In genomic region chr1:212158912-212159796, GRCh38 we compare ENCODE assay signal across 9 cellular contexts.
A peak's percentile ranks its signal among the peaks of the same experiment; 100 is the strongest.
DNase-seq lines count a peak whose midpoint lies in the region; ATAC-seq and TF ChIP-seq lines count a peak whose summit lies in the region.
"Had no signal": no experiment of that assay in that cellular context is flagged by ENCODE, and none has a peak within 500 bp of the region (broad histone marks: within the 10 kb centered on the region; RNA-seq: fewer than 3 reads in every experiment).

No MANE protein-coding gene starts in this region.

- H3K79me2 ChIP-seq in neural progenitor cell (ENCODE audit: low read depth) (no peaks in the 10 kb centered on the region), osteoblast (ENCODE audit: insufficient read depth, low read length) (no peaks in the 10 kb centered on the region)

- H3K4me1 Mint-ChIP-seq in activated T-cell treated with anti-CD3 and anti-CD28 coated beads, Interleukin-2, amount 50 U/mL, for 24 hours (ENCODE audit: low read depth) = peaks cover 36% of the 10 kb centered on the region
- H3K4me1 Mint-ChIP-seq in neural progenitor cell = no peaks in the 10 kb centered on the region
- H3K4me1 Mint-ChIP-seq in chondrocyte (ENCODE audit: low read depth) = peaks cover 16% of the 10 kb centered on the region

- H4K20me1 ChIP-seq in neural progenitor cell (ENCODE audit: low read depth) = no peaks in the 10 kb centered on the region
- no peaks in the 10 kb centered on the region for H4K20me1 ChIP-seq in osteoblast (ENCODE audit: insufficient read depth, low read length)

- in situ Hi-C loops in ACHN (cut with HindIII; ENCODE audit: low pct_ligation_motif_present, low pct_unique_long_range_greater_than_20kb, low sequenced_read_pairs) = no loop called here

- peak; percentile 61 for ATAC-seq in GM21786 (IDR thresholded peaks at IDR 0.05; ENCODE audit: unreplicated experiment)

- H3K4me3 Mint-ChIP-seq in activated T-cell treated with anti-CD3 and anti-CD28 coated beads, Interleukin-2, amount 50 U/mL, for 24 hours = no peak overlapping the region
- H3K4me3 Mint-ChIP-seq in neural progenitor cell = no peak overlapping the region
- no peak overlapping the region for H3K4me3 Mint-ChIP-seq in chondrocyte (ENCODE audit: unreplicated experiment)

- TF ChIP-seq POLR2A in Peyer's patch (IDR thresholded peaks at IDR 0.05) = no peak

- no peaks in the 10 kb centered on the region for H3K9me3 ChIP-seq in Peyer's patch
- H3K9me3 ChIP-seq in neural progenitor cell (ENCODE audit: low read depth) = no peaks in the 10 kb centered on the region
- H3K9me3 ChIP-seq in osteoblast (ENCODE audit: low read depth, low read length) = no peaks in the 10 kb centered on the region

- H3K27me3 ChIP-seq in Peyer's patch = no peaks in the 10 kb centered on the region
- H3K27me3 ChIP-seq in neural progenitor cell = no peaks in the 10 kb centered on the region
- no peaks in the 10 kb centered on the region for H3K27me3 ChIP-seq in osteoblast (ENCODE audit: insufficient read depth, low read length)

- H3K27me3 Mint-ChIP-seq in activated T-cell treated with anti-CD3 and anti-CD28 coated beads, Interleukin-2, amount 50 U/mL, for 24 hours = no peaks in the 10 kb centered on the region
- H3K27me3 Mint-ChIP-seq in neural progenitor cell (ENCODE audit: insufficient read depth, low read depth) (peaks cover 2% of the 10 kb centered on the region), chondrocyte (ENCODE audit: low read depth) (no peaks in the 10 kb centered on the region)

- H3K36me3 Mint-ChIP-seq in activated T-cell treated with anti-CD3 and anti-CD28 coated beads, Interleukin-2, amount 50 U/mL, for 24 hours (ENCODE audit: low read depth) = no peaks in the 10 kb centered on the region
- H3K36me3 Mint-ChIP-seq in neural progenitor cell = peaks cover 5% of the 10 kb centered on the region
- no peaks in the 10 kb centered on the region for H3K36me3 Mint-ChIP-seq in chondrocyte (ENCODE audit: low read depth)

- no peak overlapping the region for H3K4me2 ChIP-seq in neural progenitor cell
- no peak overlapping the region for H3K4me2 ChIP-seq in osteoblast (ENCODE audit: insufficient read depth, low read length)

- H3K27ac Mint-ChIP-seq in activated T-cell treated with anti-CD3 and anti-CD28 coated beads, Interleukin-2, amount 50 U/mL, for 24 hours = peak overlapping the region; percentile 26
- H3K27ac Mint-ChIP-seq in neural progenitor cell = peak overlapping the region; percentile 79
- no peak overlapping the region for H3K27ac Mint-ChIP-seq in chondrocyte (ENCODE audit: unreplicated experiment)

- H3K9me3 Mint-ChIP-seq in activated T-cell treated with anti-CD3 and anti-CD28 coated beads, Interleukin-2, amount 50 U/mL, for 24 hours = no peaks in the 10 kb centered on the region
- H3K9me3 Mint-ChIP-seq in neural progenitor cell = no peaks in the 10 kb centered on the region
- H3K9me3 Mint-ChIP-seq in chondrocyte (ENCODE audit: low read depth) = no peaks in the 10 kb centered on the region

- H3K4me1 ChIP-seq in Peyer's patch (peaks cover 0 to 26% (median 2%) of the 10 kb centered on the region in 4 donors), neural progenitor cell (no peaks in the 10 kb centered on the region), osteoblast (ENCODE audit: insufficient read depth, low read length) (peaks cover 16% of the 10 kb centered on the region)

- no peaks in the 10 kb centered on the region for H3K36me3 ChIP-seq in Peyer's patch
- H3K36me3 ChIP-seq in neural progenitor cell = no peaks in the 10 kb centered on the region
- H3K36me3 ChIP-seq in osteoblast (ENCODE audit: insufficient read depth, low read length) = no peaks in the 10 kb centered on the region

- no peak for DNase-seq in activated T-cell treated with anti-CD3 and anti-CD28 coated beads, Interleukin-2, amount 50 U/mL, for 24 hours
- DNase-seq in activated T-cell treated with anti-CD3 and anti-CD28 coated beads for 4 hours = no peak
- peak in 2 of 3 donors; percentile 54 to 55 for DNase-seq in Peyer's patch
- no peak for DNase-seq in neural progenitor cell (ENCODE audit: low spot score)
- no peak for DNase-seq in ACHN
- DNase-seq in chondrocyte (ENCODE audit: low spot score) = no peak
- no peak for DNase-seq in osteoblast (ENCODE audit: insufficient read length, low spot score, missing footprints)
- DNase-seq: NCI-H187 had no signal

- H3K9ac ChIP-seq in neural progenitor cell = no peak overlapping the region

- H3K4me3 ChIP-seq in Peyer's patch = no peak overlapping the region
- H3K4me3 ChIP-seq in neural progenitor cell = no peak overlapping the region
- no peak overlapping the region for H3K4me3 ChIP-seq in osteoblast (ENCODE audit: insufficient read depth, low read length)

- H3F3A ChIP-seq in neural progenitor cell (ENCODE audit: low read depth) = no peaks in the 10 kb centered on the region

- TF ChIP-seq CTCF in Peyer's patch (IDR thresholded peaks at IDR 0.05) (no peak), neural progenitor cell (IDR thresholded peaks at IDR 0.05) (no peak), chondrocyte (IDR thresholded peaks at IDR 0.05) (no peak), osteoblast (IDR thresholded peaks at IDR 0.05; ENCODE audit: extremely low read depth, low read depth, low read length) (no peak)

- H2AFZ ChIP-seq in neural progenitor cell (replicated peaks) = no peak overlapping the region
- no peak overlapping the region for H2AFZ ChIP-seq in osteoblast (ENCODE audit: low read length)

- H3K27ac ChIP-seq in Peyer's patch (no peak overlapping the region), neural progenitor cell (no peak overlapping the region), osteoblast (ENCODE audit: low read depth, low read length) (no peak overlapping the region)

Comparison
In these comparisons a context has a peak if more than half of its experiments do, and no peak if none do; other contexts are left out.
1. DNase-seq: peak in Peyer's patch (2 of 3); none in activated T-cell treated with anti-CD3 and anti-CD28 coated beads, Interleukin-2, amount 50 U/mL, for 24 hours (single experiment), activated T-cell treated with anti-CD3 and anti-CD28 coated beads for 4 hours (single experiment), neural progenitor cell (single experiment), ACHN (single experiment), chondrocyte (single experiment) and osteoblast (single experiment).